In genomic region chr19:48244289-48244688, GRCh38 we compare ENCODE assay signal across 8 cellular contexts. TPM values are rescaled to one million over a fixed set of nuclear protein-coding genes. Genes with fewer than 3 reads are reported as not detected.
DNase-seq lines count a peak whose midpoint lies in the region; ATAC-seq and TF ChIP-seq lines count a peak whose summit lies in the region.

No MANE protein-coding gene starts in this region.

- H4K20me1 ChIP-seq in neural progenitor cell (ENCODE audit: low read depth): no peaks in the 10 kb centered on the region

- no peak overlapping the region for H3K27ac ChIP-seq in neural progenitor cell

- H3K9ac ChIP-seq in neural progenitor cell: no peak overlapping the region

- POLR2A ChIA-PET in activated CD4-positive, alpha-beta T cell treated with anti-CD3 and anti-CD28 coated beads for 36 hours (lab: Charles Lee): interaction anchor here (1.0 kb wide), 1 partner anchor 40 kb away, joined by 5 read pairs; no protein-coding TSS in a partner anchor

- peaks cover 68% of the 10 kb centered on the region for H3K36me3 Mint-ChIP-seq in activated CD4-positive, alpha-beta T cell treated with anti-CD3 and anti-CD28 coated beads for 36 hours (ENCODE audit: low read depth)
- H3K36me3 Mint-ChIP-seq in effector memory CD8-positive, alpha-beta T cell (ENCODE audit: insufficient read depth): peaks cover 58% of the 10 kb centered on the region
- peaks cover 45% of the 10 kb centered on the region for H3K36me3 Mint-ChIP-seq in neural progenitor cell

- CTCF ChIA-PET in activated CD4-positive, alpha-beta T cell treated with anti-CD3 and anti-CD28 coated beads for 36 hours (lab: Charles Lee): interaction anchor here (0.6 to 1.6 kb wide), 4 partner anchors 8 to 1415 kb away, joined by 3 to 8 read pairs (median 6); partner anchors contain the start of gene CARD8

- H3K4me3 ChIP-seq in neural progenitor cell: no peak overlapping the region

- TF ChIP-seq CTCF in neural progenitor cell (IDR thresholded peaks at IDR 0.05): no peak

- no peaks in the 10 kb centered on the region for H3K27me3 ChIP-seq in neural progenitor cell

- DNase-seq in activated CD4-positive, alpha-beta T cell treated with anti-CD3 and anti-CD28 coated beads for 36 hours: peak; percentile 59
- DNase-seq in activated CD4-positive, alpha-beta T cell treated with anti-CD3 and anti-CD28 coated beads for 1 hour: no peak
- peak; percentile 48 to 49 for DNase-seq in activated CD4-positive, alpha-beta T cell treated with anti-CD3 and anti-CD28 coated beads for 4 hours
- DNase-seq in effector memory CD8-positive, alpha-beta T cell: peak; percentile 9 to 10 (median 9)
- DNase-seq in stimulated activated naive CD8-positive, alpha-beta T cell treated with anti-CD3 and anti-CD28 coated beads, Interleukin-15, Interleukin-2, amounts not matched to agents 100 U/mL and 50 U/mL, for 24 hours: peak; percentile 34
- DNase-seq in NCI-H82 (lab: John Stamatoyannopoulos, UW) (no peak), neural progenitor cell (ENCODE audit: low spot score) (no peak)

- H2AFZ ChIP-seq in neural progenitor cell (replicated peaks): no peak overlapping the region

- no peaks in the 10 kb centered on the region for H3K79me2 ChIP-seq in neural progenitor cell (ENCODE audit: low read depth)

- H3K4me3 Mint-ChIP-seq in activated CD4-positive, alpha-beta T cell treated with anti-CD3 and anti-CD28 coated beads for 36 hours: peak overlapping the region; percentile 67
- peak overlapping the region; percentile 56 to 73 for H3K4me3 Mint-ChIP-seq in effector memory CD8-positive, alpha-beta T cell
- no peak overlapping the region for H3K4me3 Mint-ChIP-seq in neural progenitor cell

- peaks cover 63% of the 10 kb centered on the region for H3K4me1 Mint-ChIP-seq in activated CD4-positive, alpha-beta T cell treated with anti-CD3 and anti-CD28 coated beads for 36 hours
- peaks cover 31 to 42% of the 10 kb centered on the region in 2 donors for H3K4me1 Mint-ChIP-seq in effector memory CD8-positive, alpha-beta T cell (ENCODE audit: low read depth in 2 of 2)
- H3K4me1 Mint-ChIP-seq in neural progenitor cell: peaks cover 4% of the 10 kb centered on the region

- H3K4me2 ChIP-seq in neural progenitor cell: no peak overlapping the region

- H3F3A ChIP-seq in neural progenitor cell (ENCODE audit: low read depth): peaks cover 5% of the 10 kb centered on the region

- no peaks in the 10 kb centered on the region for H3K4me1 ChIP-seq in neural progenitor cell

- peak; percentile 87 for ATAC-seq in activated CD4-positive, alpha-beta T cell treated with anti-CD3 and anti-CD28 coated beads for 36 hours
- ATAC-seq in effector memory CD8-positive, alpha-beta T cell (replicated peaks): peak; percentile 98
- peak; percentile 86 for ATAC-seq in stimulated activated naive CD8-positive, alpha-beta T cell treated with anti-CD3 and anti-CD28 coated beads, Interleukin-15, Interleukin-2, amounts not matched to agents 100 U/mL and 50 U/mL, for 24 hours
- no peak for ATAC-seq in GM21825 (IDR thresholded peaks at IDR 0.05; ENCODE audit: unreplicated experiment)

- no peaks in the 10 kb centered on the region for H3K9me3 ChIP-seq in neural progenitor cell (ENCODE audit: low read depth)

- peak overlapping the region; percentile 89 for H3K27ac Mint-ChIP-seq in activated CD4-positive, alpha-beta T cell treated with anti-CD3 and anti-CD28 coated beads for 36 hours
- peak overlapping the region; percentile 79 to 90 for H3K27ac Mint-ChIP-seq in effector memory CD8-positive, alpha-beta T cell
- no peak overlapping the region for H3K27ac Mint-ChIP-seq in neural progenitor cell

- intact Hi-C loops in activated CD4-positive, alpha-beta T cell treated with anti-CD3 and anti-CD28 coated beads for 36 hours (cut with DNase I, micrococcal nuclease): loop anchor here (1.0 to 2.0 kb wide), 2 partner anchors 11 to 17 kb away; partner anchors contain the start of gene CARD8 (in 1 of the 2)

- H3K36me3 ChIP-seq in neural progenitor cell: peaks cover 12% of the 10 kb centered on the region

- H3K27me3 Mint-ChIP-seq in activated CD4-positive, alpha-beta T cell treated with anti-CD3 and anti-CD28 coated beads for 36 hours: no peaks in the 10 kb centered on the region
- no peaks in the 10 kb centered on the region for H3K27me3 Mint-ChIP-seq in effector memory CD8-positive, alpha-beta T cell
- H3K27me3 Mint-ChIP-seq in neural progenitor cell (ENCODE audit: insufficient read depth, low read depth): no peaks in the 10 kb centered on the region

- no peaks in the 10 kb centered on the region for H3K9me3 Mint-ChIP-seq in activated CD4-positive, alpha-beta T cell treated with anti-CD3 and anti-CD28 coated beads for 36 hours (ENCODE audit: low read depth)
- H3K9me3 Mint-ChIP-seq in effector memory CD8-positive, alpha-beta T cell: no peaks in the 10 kb centered on the region
- H3K9me3 Mint-ChIP-seq in neural progenitor cell: no peaks in the 10 kb centered on the region

RNA-seq across cellular contexts. Expression of gene CARD8, which starts 11.4 kb away (rescaled TPM):
- 100 to 1,000 TPM; 109 to 118 TPM for total RNA-seq in activated CD4-positive, alpha-beta T cell treated with anti-CD3 and anti-CD28 coated beads for 36 hours
- 46.6 and 59.7 TPM in 2 replicates for total RNA-seq in neural progenitor cell (ENCODE audit: low replicate concordance)

RNA-seq across cellular contexts. Expression of gene ZNF114, which starts 25.6 kb away (rescaled TPM):
- under 1 TPM in 1 of 2 experiments, not detected in 1; 0.12 TPM for total RNA-seq in activated CD4-positive, alpha-beta T cell treated with anti-CD3 and anti-CD28 coated beads for 36 hours
- 5.4 and 6.0 TPM in 2 replicates for total RNA-seq in neural progenitor cell (ENCODE audit: low replicate concordance)

Comparison
In these comparisons a context has a peak if more than half of its experiments do, and no peak if none do; other contexts are left out.
1. DNase-seq: peak in activated CD4-positive, alpha-beta T cell treated with anti-CD3 and anti-CD28 coated beads for 36 hours (single experiment), activated CD4-positive, alpha-beta T cell treated with anti-CD3 and anti-CD28 coated beads for 4 hours (2 of 2), effector memory CD8-positive, alpha-beta T cell (3 of 3) and stimulated activated naive CD8-positive, alpha-beta T cell treated with anti-CD3 and anti-CD28 coated beads, Interleukin-15, Interleukin-2, amounts not matched to agents 100 U/mL and 50 U/mL, for 24 hours (single experiment); none in activated CD4-positive, alpha-beta T cell treated with anti-CD3 and anti-CD28 coated beads for 1 hour (single experiment), NCI-H82 (single experiment) and neural progenitor cell (single experiment).